8 cellular contexts compared by ENCODE assay signal in the genomic region with DNA sequence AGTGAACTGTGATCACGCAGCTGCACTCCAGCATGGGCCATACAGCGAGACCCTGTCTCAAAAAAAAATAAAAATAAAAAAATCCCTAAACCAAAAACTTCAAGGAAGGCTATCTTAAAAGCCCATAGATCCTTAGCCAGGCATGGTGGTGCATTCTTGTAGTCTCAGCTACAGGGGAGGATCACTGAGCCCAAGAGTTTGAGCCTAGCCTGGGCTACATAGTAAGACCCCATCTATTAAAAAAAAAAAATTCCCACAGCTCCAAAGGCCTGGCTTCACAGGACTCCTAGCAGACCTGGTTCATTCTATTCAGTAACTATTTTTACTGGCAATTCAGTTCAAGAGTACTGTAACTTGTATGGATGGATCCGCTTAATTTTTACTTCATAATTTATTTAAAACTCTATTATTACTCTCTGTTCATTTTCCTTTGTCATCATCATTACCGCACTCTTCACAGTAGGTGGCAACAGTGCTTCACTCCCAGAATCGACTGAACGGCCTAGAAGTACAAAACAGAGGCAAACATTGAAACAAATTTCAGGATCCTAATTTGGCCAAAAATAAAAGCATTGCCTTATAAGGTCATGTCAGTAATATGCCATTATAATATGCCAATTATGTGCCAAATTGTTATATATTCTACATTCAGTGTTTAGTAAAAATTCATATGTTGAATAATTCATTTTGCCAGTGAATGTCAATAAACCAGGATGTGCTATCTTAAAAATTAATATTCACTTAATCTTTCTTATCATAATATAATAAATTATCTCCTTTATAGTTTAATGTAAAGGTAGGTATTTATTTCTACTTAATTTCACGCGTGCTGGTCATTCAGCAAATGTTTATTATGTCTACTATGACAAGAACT. TPM values are rescaled to one million over a fixed set of nuclear protein-coding genes. Genes with fewer than 3 reads are reported as not detected.
DNase-seq lines count a peak whose midpoint lies in the region; ATAC-seq, FAIRE-seq and TF ChIP-seq lines count a peak whose summit lies in the region.

No MANE protein-coding gene starts in this region.

- H2AFZ ChIP-seq in IMR-90 (replicated peaks; ENCODE audit: low read length, poor library complexity): no peak overlapping the region

- H3K36me3 ChIP-seq in IMR-90 (ENCODE audit: control insufficient read depth, insufficient read depth, low read length) (no peaks in the 10 kb centered on the region), mucosa of descending colon (ENCODE audit: low read depth) (no peaks in the 10 kb centered on the region)

- no peak overlapping the region for H3K56ac ChIP-seq in IMR-90 (ENCODE audit: extremely low read depth, insufficient read depth, low read length)

- peak; percentile 80 for FAIRE-seq in RCC 7860 (lab: Jason Lieb, UNC)

- DNase-seq in DMS153 treated with DMSO at 0.1 percent for 48 hours (lab: John Stamatoyannopoulos, UW; ENCODE audit: unreplicated experiment) (peak; percentile 20), IMR-90 (peak; percentile 77), RCC 7860 (ENCODE audit: low spot score) (peak; percentile 57), endothelial cell (ENCODE audit: low spot score) (peak; percentile 36), mucosa of descending colon (peak in 1 of 3 donors; percentile 49)

- no peaks in the 10 kb centered on the region for H3K36me3 Mint-ChIP-seq in endothelial cell (ENCODE audit: low read depth, unreplicated experiment)

- TF ChIP-seq RAD21 in IMR-90 (IDR thresholded peaks at IDR 0.05; ENCODE audit: low read length): peak; percentile 97

- H3K79me1 ChIP-seq in IMR-90 (ENCODE audit: low read depth in 1 of 2, low read length in 2 of 2): no peaks in the 10 kb centered on the region

- H2AK5ac ChIP-seq in IMR-90 (ENCODE audit: low read depth, low read length): no peak overlapping the region

- H3K9ac ChIP-seq in IMR-90 (ENCODE audit: low read depth, low read length): no peak overlapping the region

- no peaks in the 10 kb centered on the region for H3K4me1 ChIP-seq in IMR-90 (ENCODE audit: control insufficient read depth, insufficient read depth, low read length)
- no peaks in the 10 kb centered on the region for H3K4me1 ChIP-seq in mucosa of descending colon (ENCODE audit: low read depth)

- ATAC-seq in GM19324 (IDR thresholded peaks at IDR 0.05; ENCODE audit: low FRiP score, unreplicated experiment) (peak; percentile 66), IMR-90 (ENCODE audit: low read depth) (peak; percentile 99), mucosa of descending colon (peak; percentile 69), GM21390 (IDR thresholded peaks at IDR 0.05; ENCODE audit: unreplicated experiment) (no peak), HG03354 (IDR thresholded peaks at IDR 0.05; ENCODE audit: poor library complexity, severe bottlenecking, unreplicated experiment) (no peak)

- POLR2A ChIA-PET in IMR-90 (lab: Charles Lee; ENCODE audit: unreplicated experiment): no interaction called here

- WGBS in IMR-90 (ENCODE audit: extremely low coverage in 2 of 2, insufficient read length in 1 of 2), 2 experiments: no CpG with 5 or more reads among the region's 8 CpGs

- H2BK5ac ChIP-seq in IMR-90 (ENCODE audit: low read depth, low read length, poor library complexity, severe bottlenecking): no peak overlapping the region

- H3K9me3 ChIP-seq in IMR-90 (ENCODE audit: control insufficient read depth, insufficient read depth, low read length) (no peaks in the 10 kb centered on the region), mucosa of descending colon (no peaks in the 10 kb centered on the region)

- H2BK120ac ChIP-seq in IMR-90 (ENCODE audit: low read depth, low read length): no peak overlapping the region

- H2BK20ac ChIP-seq in IMR-90 (ENCODE audit: low read depth, low read length): no peak overlapping the region

- H2BK15ac ChIP-seq in IMR-90 (ENCODE audit: low read depth, low read length): 0 out of 3 replicates have a peak overlapping the region, but pooled peaks have one; percentile 12

- H3K23ac ChIP-seq in IMR-90 (ENCODE audit: low read depth, low read length): no peak overlapping the region

- H3K27ac Mint-ChIP-seq in endothelial cell (ENCODE audit: unreplicated experiment): no peak overlapping the region

- H4K91ac ChIP-seq in IMR-90 (ENCODE audit: insufficient read depth, low read depth, low read length): no peak overlapping the region

- no peaks in the 10 kb centered on the region for H3K9me1 ChIP-seq in IMR-90 (ENCODE audit: insufficient read depth, low read length)

- H3K4ac ChIP-seq in IMR-90 (ENCODE audit: low read depth, low read length): no peak overlapping the region

- dilution Hi-C loops in IMR-90 (cut with HindIII; ENCODE audit: low sequenced_read_pairs, unreplicated experiment): loop anchor here (25.0 kb wide), 1 partner anchor 447 kb away; no protein-coding TSS in a partner anchor

- H3K18ac ChIP-seq in IMR-90 (ENCODE audit: low read depth, low read length): no peak overlapping the region

- no peaks in the 10 kb centered on the region for H3K27me3 ChIP-seq in IMR-90 (ENCODE audit: control insufficient read depth, insufficient read depth, low read length)

- no peak overlapping the region for H2AK9ac ChIP-seq in IMR-90 (replicated peaks; ENCODE audit: low read depth, low read length, poor library complexity)

- no peak overlapping the region for H3K27ac ChIP-seq in IMR-90 (ENCODE audit: insufficient read depth, low read length)

- no peak overlapping the region for H3K4me3 Mint-ChIP-seq in endothelial cell (ENCODE audit: unreplicated experiment)

- no peaks in the 10 kb centered on the region for H3K27me3 Mint-ChIP-seq in endothelial cell (ENCODE audit: unreplicated experiment)

- H3K4me1 Mint-ChIP-seq in endothelial cell (ENCODE audit: unreplicated experiment): no peaks in the 10 kb centered on the region

- H3K14ac ChIP-seq in IMR-90 (replicated peaks; ENCODE audit: low read depth, low read length): no peak overlapping the region

- intact Hi-C loops in IMR-90 (cut with micrococcal nuclease): loop anchor here (1.0 to 5.0 kb wide), 4 partner anchors 145 to 445 kb away; partner anchors contain the start of gene FMNL2
- intact Hi-C loops in mucosa of descending colon (cut with DNase I, micrococcal nuclease): loop anchor here (5.0 kb wide), 2 partner anchors 442 to 447 kb away; no protein-coding TSS in a partner anchor

- in situ Hi-C loops in IMR-90 (cut with MboI; ENCODE audit: low sequenced_read_pairs): loop anchor here (5.0 kb wide), 1 partner anchor 437 kb away; no protein-coding TSS in a partner anchor

- no peaks in the 10 kb centered on the region for H3K9me3 Mint-ChIP-seq in endothelial cell (ENCODE audit: unreplicated experiment)

- CTCF ChIA-PET in IMR-90 (lab: Yijun Ruan, JAX): interaction anchor here (0.6 to 1.5 kb wide), 8 partner anchors 14 to 459 kb away, joined by 3 to 7 read pairs (median 3); partner anchors contain the start of gene STAM2

- H3K4me3 ChIP-seq in IMR-90 (ENCODE audit: insufficient read depth, low read depth, low read length) (no peak overlapping the region), mucosa of descending colon (no peak overlapping the region)

- no peak overlapping the region for H4K8ac ChIP-seq in IMR-90 (ENCODE audit: low read depth in 2 of 2, low read length in 2 of 2)

- TF ChIP-seq CTCF in IMR-90 (conservative IDR thresholded peaks at IDR 0.05; ENCODE audit: low read depth, low read length): peak; percentile 96
- TF ChIP-seq CTCF in endothelial cell (IDR thresholded peaks at IDR 0.05; ENCODE audit: unreplicated experiment): no peak
- TF ChIP-seq CTCF in mucosa of descending colon (IDR thresholded peaks at IDR 0.05): peak; percentile 45

- BruUV-seq in IMR-90 (replicated peaks; lab: Mats Ljungman, UMichigan): no TSS peak

- no peak overlapping the region for H3K4me2 ChIP-seq in IMR-90 (ENCODE audit: low read depth, low read length)

- peak; percentile 52; the same call in 1 of the 2 replicates for TF ChIP-seq POLR2A in IMR-90 (IDR thresholded peaks at IDR 0.05; ENCODE audit: low read depth, low read length)

- no peak overlapping the region for H4K5ac ChIP-seq in IMR-90 (ENCODE audit: low read depth, low read length)

- no peaks in the 10 kb centered on the region for H4K20me1 ChIP-seq in IMR-90 (ENCODE audit: insufficient read depth, low read length)

TF ChIP-seq in IMR-90, 13 proteins besides CTCF, POLR2A, EP300 and RAD21:
- peak; percentile 99 for TF ChIP-seq SMC3 (IDR thresholded peaks at IDR 0.05; ENCODE audit: low read depth, low read length)
- peak; percentile 2; the same call in 1 of the 2 replicates for TF ChIP-seq MAFK (IDR thresholded peaks at IDR 0.05; ENCODE audit: low read depth, low read length)
- no peak for TF ChIP-seq MXI1 (IDR thresholded peaks at IDR 0.05; ENCODE audit: borderline replicate concordance, low read depth, low read length)

RNA-seq across cellular contexts. Expression of gene STAM2, which starts 14.3 kb away (rescaled TPM):
- total RNA-seq in IMR-90 (2012; rRNA removed) (29.2 and 55.0 TPM in 2 replicates), endothelial cell (ENCODE audit: unreplicated experiment) (22.9 TPM), mucosa of descending colon (10 to 100 TPM; 38.8 to 45.8 (median 41.7) TPM)
- 10.1 and 12.5 TPM in 2 replicates for polyA plus RNA-seq in IMR-90 (2012; rRNA removed)
- 1.9 and 2.4 TPM in 2 replicates for polyA plus RNA-seq in IMR-90 (2012; cell fraction: cytosol; rRNA removed)
- polyA plus RNA-seq in IMR-90 (2012; cell fraction: nucleus; rRNA removed; ENCODE audit: low replicate concordance): 4.8 and 35.4 TPM in 2 replicates

Comparison
In these comparisons a context has a peak if more than half of its experiments do, and no peak if none do; other contexts are left out.
1. ATAC-seq: peak in GM19324 (single experiment), IMR-90 (single experiment) and mucosa of descending colon (single experiment); none in GM21390 (single experiment) and HG03354 (single experiment).